In genomic region chr17:78741644-78742284, GRCh38 we compare ENCODE assay signal across 14 cellular contexts. TPM values are rescaled to one million over a fixed set of nuclear protein-coding genes. Genes with fewer than 3 reads are reported as not detected.
DNase-seq lines count a peak whose midpoint lies in the region; ATAC-seq, FAIRE-seq and TF ChIP-seq lines count a peak whose summit lies in the region.
"Had no signal": no experiment of that assay in that cellular context is flagged by ENCODE, and none has a peak within 500 bp of the region (broad histone marks: within the 10 kb centered on the region; RNA-seq: fewer than 3 reads in every experiment).

No MANE protein-coding gene starts in this region.

- POLR2A ChIA-PET in SK-N-SH (lab: Yijun Ruan, JAX) = interaction anchor here (1.2 to 2.3 kb wide), 2 partner anchors 19 to 25 kb away, joined by 5 to 8 read pairs; no protein-coding TSS in a partner anchor
- POLR2A ChIA-PET in naive thymus-derived CD8-positive, alpha-beta T cell (lab: Charles Lee) = interaction anchor here (0.7 to 1.7 kb wide), 10 partner anchors 14 to 77 kb away, joined by 3 to 14 read pairs (median 4); no protein-coding TSS in a partner anchor

- no peak overlapping the region for H3K9ac ChIP-seq in SK-N-SH

- H3F3A ChIP-seq in SK-N-SH (replicated peaks; ENCODE audit: insufficient read depth) = peaks cover 14% of the 10 kb centered on the region

- H3K4me1 ChIP-seq in SK-N-SH (ENCODE audit: control insufficient read depth in 1 of 2, insufficient read depth in 2 of 2, low read depth in 1 of 2, low read length in 1 of 2) = peaks cover 14 to 33% of the 10 kb centered on the region in 2 experiments

- no peaks in the 10 kb centered on the region for H3K9me2 ChIP-seq in SK-N-SH

- H2AFZ ChIP-seq in SK-N-SH (ENCODE audit: low read depth) = no peak overlapping the region
- H2AFZ ChIP-seq: hepatocyte had no signal

- no peak overlapping the region for H3K4me3 ChIP-seq in SK-N-SH (ENCODE audit: low read depth in 2 of 2, low read length in 1 of 2)
- H3K4me3 ChIP-seq: dorsolateral prefrontal cortex, hepatocyte, SK-N-MC had no signal

- no peak for DNase-seq in SK-N-SH
- DNase-seq in GM12892 (ENCODE audit: insufficient read length) = no peak
- no peak for DNase-seq in naive thymus-derived CD8-positive, alpha-beta T cell
- no peak for DNase-seq in AG08395 (ENCODE audit: low spot score)
- DNase-seq in osteocyte (ENCODE audit: extremely low spot score, unreplicated experiment) = no peak
- DNase-seq: dorsolateral prefrontal cortex, GDM1, NCI-H146 had no signal

- CTCF ChIA-PET in SK-N-SH (lab: Yijun Ruan, JAX) = interaction anchor here (0.8 to 13.4 kb wide), 11 partner anchors 9 to 245 kb away, joined by 3 to 104 read pairs (median 4); no protein-coding TSS in a partner anchor

- no peak overlapping the region for H3K27ac ChIP-seq in SK-N-SH (ENCODE audit: low read depth in 2 of 2, low read length in 1 of 2)
- H3K27ac ChIP-seq: 22Rv1, dorsolateral prefrontal cortex, hepatocyte, SK-N-MC had no signal

- 0 out of 2 replicates have a peak, but pooled peaks cover 9% of the 10 kb centered on the region for H4K20me1 ChIP-seq in SK-N-SH (ENCODE audit: insufficient read depth)

- H3K27me3 ChIP-seq in SK-N-SH (ENCODE audit: insufficient read depth) = no peaks in the 10 kb centered on the region
- H3K27me3 ChIP-seq: dorsolateral prefrontal cortex, hepatocyte had no signal

- H3K27ac Mint-ChIP-seq in activated T-helper 17 cell treated with anti-CD3 and anti-CD28 coated beads, Interleukin-2, amount 50 U/mL, for 72 hours = peak overlapping the region; percentile 70
- H3K27ac Mint-ChIP-seq in naive thymus-derived CD8-positive, alpha-beta T cell = peak overlapping the region; percentile 87 to 96 (median 92)
- no peak overlapping the region for H3K27ac Mint-ChIP-seq in osteocyte (ENCODE audit: unreplicated experiment)

- peaks cover 70% of the 10 kb centered on the region for H3K79me2 ChIP-seq in SK-N-SH (ENCODE audit: insufficient read depth)

- H3K9me3 Mint-ChIP-seq in activated T-helper 17 cell treated with anti-CD3 and anti-CD28 coated beads, Interleukin-2, amount 50 U/mL, for 72 hours = no peaks in the 10 kb centered on the region
- no peaks in the 10 kb centered on the region for H3K9me3 Mint-ChIP-seq in naive thymus-derived CD8-positive, alpha-beta T cell
- H3K9me3 Mint-ChIP-seq in osteocyte (ENCODE audit: unreplicated experiment) = no peaks in the 10 kb centered on the region

- peaks cover 70% of the 10 kb centered on the region for H3K36me3 Mint-ChIP-seq in activated T-helper 17 cell treated with anti-CD3 and anti-CD28 coated beads, Interleukin-2, amount 50 U/mL, for 72 hours (ENCODE audit: low read depth)
- peaks cover 0 to 49% (median 6%) of the 10 kb centered on the region in 3 donors for H3K36me3 Mint-ChIP-seq in naive thymus-derived CD8-positive, alpha-beta T cell
- peaks cover 8% of the 10 kb centered on the region for H3K36me3 Mint-ChIP-seq in osteocyte (ENCODE audit: unreplicated experiment)

- no peaks in the 10 kb centered on the region for H3K36me3 ChIP-seq in SK-N-SH (replicated peaks in 1 of 2; ENCODE audit: control insufficient read depth in 1 of 2, insufficient read depth in 2 of 2, low read length in 1 of 2)

- ATAC-seq in SK-N-SH treated with all-trans-retinoic acid at 6 μM for 48 hours (no peak), HG03521 (IDR thresholded peaks at IDR 0.05; ENCODE audit: unreplicated experiment) (no peak)
- ATAC-seq in activated T-helper 17 cell treated with anti-CD3 and anti-CD28 coated beads, Interleukin-2, amount 50 U/mL, for 72 hours (replicated peaks) = no peak
- peak in 1 of 2 donors; percentile 2 for ATAC-seq in naive thymus-derived CD8-positive, alpha-beta T cell

- TF ChIP-seq CTCF in SK-N-SH (IDR thresholded peaks at IDR 0.05) (no peak), osteocyte (IDR thresholded peaks at IDR 0.05) (no peak)

- H3K9me3 ChIP-seq in SK-N-SH = no peaks in the 10 kb centered on the region

- no peak for TF ChIP-seq RAD21 in SK-N-SH (IDR thresholded peaks at IDR 0.05; ENCODE audit: low read length)

- H3K27me3 Mint-ChIP-seq in activated T-helper 17 cell treated with anti-CD3 and anti-CD28 coated beads, Interleukin-2, amount 50 U/mL, for 72 hours = no peaks in the 10 kb centered on the region
- H3K27me3 Mint-ChIP-seq in naive thymus-derived CD8-positive, alpha-beta T cell = no peaks in the 10 kb centered on the region
- no peaks in the 10 kb centered on the region for H3K27me3 Mint-ChIP-seq in osteocyte (ENCODE audit: unreplicated experiment)

- H3K4me3 Mint-ChIP-seq in activated T-helper 17 cell treated with anti-CD3 and anti-CD28 coated beads, Interleukin-2, amount 50 U/mL, for 72 hours = peak overlapping the region; percentile 84
- H3K4me3 Mint-ChIP-seq in naive thymus-derived CD8-positive, alpha-beta T cell = peak overlapping the region; percentile 59 to 84 (median 80)
- no peak overlapping the region for H3K4me3 Mint-ChIP-seq in osteocyte (ENCODE audit: unreplicated experiment)

- over 99% methylated on average over 5 of the region's 5 CpGs for WGBS in SK-N-SH (ENCODE audit: low lambda C conversion rate)

- no peak for TF ChIP-seq EP300 in SK-N-SH (IDR thresholded peaks at IDR 0.05; ENCODE audit: borderline replicate concordance in 1 of 2, low read depth in 1 of 2, low read length in 1 of 2)

- no peak overlapping the region for H3K4me2 ChIP-seq in SK-N-SH
- H3K4me2 ChIP-seq: hepatocyte had no signal

- peak; percentile 5 for FAIRE-seq in GM12892 (lab: Jason Lieb, UNC)

- peaks cover 74% of the 10 kb centered on the region for H3K4me1 Mint-ChIP-seq in activated T-helper 17 cell treated with anti-CD3 and anti-CD28 coated beads, Interleukin-2, amount 50 U/mL, for 72 hours
- H3K4me1 Mint-ChIP-seq in naive thymus-derived CD8-positive, alpha-beta T cell = peaks cover 55 to 95% (median 95%) of the 10 kb centered on the region in 4 donors
- peaks cover 68% of the 10 kb centered on the region for H3K4me1 Mint-ChIP-seq in osteocyte (ENCODE audit: unreplicated experiment)

- TF ChIP-seq POLR2A in GM12892 (IDR thresholded peaks at IDR 0.05; ENCODE audit: low read depth, low read length) = no peak

TF ChIP-seq in SK-N-SH, 30 proteins besides CTCF, POLR2A, EP300 and RAD21:
- TF ChIP-seq GABPA (IDR thresholded peaks at IDR 0.05; ENCODE audit: low read depth) (peak; percentile 25; the same call in 1 of the 2 replicates), ELF1 (IDR thresholded peaks at IDR 0.05) (no peak)
TF ChIP-seq in SK-N-SH: peak in this region for 1.

TF ChIP-seq in SK-N-SH treated with all-trans-retinoic acid at 6 μM for 48 hours, 23 proteins besides CTCF, POLR2A, EP300 and RAD21 (continues in another document):
- TF ChIP-seq ARNTL (CRISPR knock-in tag; IDR thresholded peaks at IDR 0.05; ENCODE audit: borderline replicate concordance, low read depth) = no peak
- no peak for TF ChIP-seq BACH2 (CRISPR knock-in tag; IDR thresholded peaks at IDR 0.05; ENCODE audit: borderline replicate concordance)
- no peak for TF ChIP-seq PATZ1 (CRISPR knock-in tag; IDR thresholded peaks at IDR 0.05; ENCODE audit: borderline replicate concordance)
- no peak for TF ChIP-seq ISL1 (CRISPR knock-in tag; IDR thresholded peaks at IDR 0.05)
- TF ChIP-seq ZFP30 (CRISPR knock-in tag; IDR thresholded peaks at IDR 0.05) = no peak
- TF ChIP-seq ZNF8 (CRISPR knock-in tag; IDR thresholded peaks at IDR 0.05) = no peak
- TF ChIP-seq RARB (CRISPR knock-in tag; IDR thresholded peaks at IDR 0.05) = no peak
- TF ChIP-seq CREB5 (CRISPR knock-in tag; IDR thresholded peaks at IDR 0.05; ENCODE audit: low read depth) = no peak
- no peak for TF ChIP-seq ZNF70 (CRISPR knock-in tag; IDR thresholded peaks at IDR 0.05)
- TF ChIP-seq SNAI2 (CRISPR knock-in tag; IDR thresholded peaks at IDR 0.05) = no peak

RNA-seq across cellular contexts. Expression of gene CYTH1, which starts 40.3 kb away (rescaled TPM):
- 23.8 and 24.8 TPM in 2 replicates for polyA plus RNA-seq in SK-N-SH (2012; rRNA removed)
- 16.9 and 20.7 TPM in 2 replicates for polyA plus RNA-seq in SK-N-SH (2012; cell fraction: cytosol; rRNA removed)
- polyA plus RNA-seq in SK-N-SH (2012; cell fraction: nucleus; rRNA removed) = 77.4 and 80.9 TPM in 2 replicates
- 182 TPM for polyA plus RNA-seq in GM12892 (2012; ENCODE audit: missing spikeins)
- 100 to 1,000 TPM; 173 to 195 TPM for total RNA-seq in activated T-helper 17 cell treated with anti-CD3 and anti-CD28 coated beads, Interleukin-2, amount 50 U/mL, for 72 hours
- total RNA-seq in naive thymus-derived CD8-positive, alpha-beta T cell = 100 to 1,000 TPM; 415 to 423 TPM
- polyA plus RNA-seq in naive thymus-derived CD8-positive, alpha-beta T cell = 100 to 1,000 TPM; 220 to 320 (median 243) TPM
- 113 and 123 TPM in 2 replicates for total RNA-seq in osteocyte
